ENCODE assay signal across 8 cellular contexts in genomic region chr16:4936991-4937781, GRCh38. TPM values are rescaled to one million over a fixed set of nuclear protein-coding genes. Genes with fewer than 3 reads are reported as not detected.
DNase-seq lines count a peak whose midpoint lies in the region; ATAC-seq and TF ChIP-seq lines count a peak whose summit lies in the region.

Gene PPL (minus strand): TSS chr16:4937148. CDS start chr16:4937045, 103 bp downstream.

- intact Hi-C loops in esophagus muscularis mucosa (cut with DNase I): no loop called here

- H3K27me3 ChIP-seq in RWPE2 (ENCODE audit: insufficient read depth, poor library complexity, severe bottlenecking) (no peaks in the 10 kb centered on the region), esophagus muscularis mucosa (peaks cover 0 to 34% (median 2%) of the 10 kb centered on the region in 4 donors)

- peak within 1 kb of the TSS; percentile 79 for H3K27ac ChIP-seq in RWPE2 (ENCODE audit: poor library complexity, severe bottlenecking)
- peak within 1 kb of the TSS; percentile 69 to 82 (median 74) for H3K27ac ChIP-seq in esophagus muscularis mucosa (replicated peaks in 1 of 4)

- peaks cover 12% of the 10 kb centered on the region for H3K4me1 ChIP-seq in RWPE2 (ENCODE audit: insufficient read depth, poor library complexity, severe bottlenecking)
- peaks cover 21 to 55% (median 39%) of the 10 kb centered on the region in 4 donors for H3K4me1 ChIP-seq in esophagus muscularis mucosa

- peak; percentile 82 for ATAC-seq in GM19372 (IDR thresholded peaks at IDR 0.05; ENCODE audit: low read depth, unreplicated experiment)
- ATAC-seq in RWPE2 (ENCODE audit: low read depth): peak; percentile 72
- ATAC-seq in natural killer cell treated with Interleukin-12 subunit alpha and Interleukin-12 subunit beta and Interleukin-15 and Interleukin-18, amount 100 ng/mL, for 72 hours: peak in 1 of 2 donors; percentile 62
- ATAC-seq in GM21717 (IDR thresholded peaks at IDR 0.05; ENCODE audit: unreplicated experiment): no peak
- no peak for ATAC-seq in GM21390 (IDR thresholded peaks at IDR 0.05; ENCODE audit: unreplicated experiment)

- H3K4me3 ChIP-seq in RWPE2 (ENCODE audit: severe bottlenecking) (peak within 1 kb of the TSS; percentile 74), esophagus muscularis mucosa (peak within 1 kb of the TSS; percentile 59 to 73 (median 62))

- peak; percentile 46 for DNase-seq in 8988T
- peak; percentile 91 for DNase-seq in RWPE2 (ENCODE audit: low spot score)
- no peak for DNase-seq in esophagus muscularis mucosa (ENCODE audit: extremely low spot score)
- no peak for DNase-seq in natural killer cell treated with Interleukin-12 subunit alpha and Interleukin-12 subunit beta and Interleukin-15 and Interleukin-18, amount 100 ng/mL, for 72 hours (ENCODE audit: low spot score)
- no peak for DNase-seq in RKO (ENCODE audit: low spot score)

- TF ChIP-seq EP300 in esophagus muscularis mucosa (IDR thresholded peaks at IDR 0.05): no peak

- 37% methylated on average over 14 of the region's 76 CpGs for WGBS in esophagus muscularis mucosa

- H3K4me1 Mint-ChIP-seq in natural killer cell treated with Interleukin-12 subunit alpha and Interleukin-12 subunit beta and Interleukin-15 and Interleukin-18, amount 100 ng/mL, for 72 hours (ENCODE audit: low read depth in 2 of 2): no peaks in the 10 kb centered on the region

- peaks cover 19 to 21% of the 10 kb centered on the region in 2 donors for H3K27me3 Mint-ChIP-seq in natural killer cell treated with Interleukin-12 subunit alpha and Interleukin-12 subunit beta and Interleukin-15 and Interleukin-18, amount 100 ng/mL, for 72 hours

- no peaks in the 10 kb centered on the region for H3K9me3 Mint-ChIP-seq in natural killer cell treated with Interleukin-12 subunit alpha and Interleukin-12 subunit beta and Interleukin-15 and Interleukin-18, amount 100 ng/mL, for 72 hours

- no peak for TF ChIP-seq CTCF in RWPE2 (IDR thresholded peaks at IDR 0.05; ENCODE audit: poor library complexity, severe bottlenecking)
- TF ChIP-seq CTCF in esophagus muscularis mucosa (IDR thresholded peaks at IDR 0.05): no peak

- H3K9me3 ChIP-seq in RWPE2 (ENCODE audit: severe bottlenecking): no peaks in the 10 kb centered on the region
- H3K9me3 ChIP-seq in esophagus muscularis mucosa: no peaks in the 10 kb centered on the region

- H3K4me3 Mint-ChIP-seq in natural killer cell treated with Interleukin-12 subunit alpha and Interleukin-12 subunit beta and Interleukin-15 and Interleukin-18, amount 100 ng/mL, for 72 hours: peak within 1 kb of the TSS; percentile 20

- H3K36me3 ChIP-seq in RWPE2 (ENCODE audit: low read depth) (peaks cover 27% of the 10 kb centered on the region), esophagus muscularis mucosa (no peaks in the 10 kb centered on the region)

- H3K36me3 Mint-ChIP-seq in natural killer cell treated with Interleukin-12 subunit alpha and Interleukin-12 subunit beta and Interleukin-15 and Interleukin-18, amount 100 ng/mL, for 72 hours: no peaks in the 10 kb centered on the region

- TF ChIP-seq POLR2A in esophagus muscularis mucosa (IDR thresholded peaks at IDR 0.05; ENCODE audit: low read depth): no peak

- no peak within 1 kb of the TSS for H3K27ac Mint-ChIP-seq in natural killer cell treated with Interleukin-12 subunit alpha and Interleukin-12 subunit beta and Interleukin-15 and Interleukin-18, amount 100 ng/mL, for 72 hours

RNA-seq across cellular contexts. Expression of gene PPL, which starts in this region (rescaled TPM):
- total RNA-seq in esophagus muscularis mucosa: 10 to 100 TPM; 36.3 to 78.4 (median 57.4) TPM
- total RNA-seq in natural killer cell treated with Interleukin-12 subunit alpha and Interleukin-12 subunit beta and Interleukin-15 and Interleukin-18, amount 100 ng/mL, for 72 hours: not detected

Comparison
In these comparisons a context has a peak if more than half of its experiments do, and no peak if none do; other contexts are left out.
1. RNA of gene PPL (total RNA-seq): 36.3 to 78.4 TPM in esophagus muscularis mucosa; not detected in natural killer cell treated with Interleukin-12 subunit alpha and Interleukin-12 subunit beta and Interleukin-15 and Interleukin-18, amount 100 ng/mL, for 72 hours; every median in the first group is over 10 times any median in the second.
2. DNase-seq: peak in 8988T (single experiment) and RWPE2 (single experiment); none in esophagus muscularis mucosa (single experiment), natural killer cell treated with Interleukin-12 subunit alpha and Interleukin-12 subunit beta and Interleukin-15 and Interleukin-18, amount 100 ng/mL, for 72 hours (single experiment) and RKO (single experiment).
3. ATAC-seq: peak in GM19372 (single experiment) and RWPE2 (single experiment); none in GM21717 (single experiment) and GM21390 (single experiment).